In genomic region chr1:8017495-8018310, GRCh38 we compare ENCODE assay signal across 8 cellular contexts. TPM values are rescaled to one million over a fixed set of nuclear protein-coding genes. Genes with fewer than 3 reads are reported as not detected.
DNase-seq lines count a peak whose midpoint lies in the region; ATAC-seq and TF ChIP-seq lines count a peak whose summit lies in the region.

No MANE protein-coding gene starts in this region.

- H3K14ac ChIP-seq in H9 (ENCODE audit: insufficient read depth, low read length), result no peak overlapping the region

- no peak overlapping the region for H3K56ac ChIP-seq in H9 (ENCODE audit: insufficient read length, low read depth, low read length)

- H4K5ac ChIP-seq in H9 (ENCODE audit: insufficient read length, low read depth, low read length), result no peak overlapping the region

- no peak overlapping the region for H3K4ac ChIP-seq in H9 (ENCODE audit: low read depth, low read length)

- no peak overlapping the region for H2BK5ac ChIP-seq in H9 (ENCODE audit: insufficient read length, low read length)

- H3K36me3 ChIP-seq in SK-N-SH (replicated peaks in 1 of 2; ENCODE audit: control insufficient read depth in 1 of 2, insufficient read depth in 2 of 2, low read length in 1 of 2), result peaks cover 9 to 24% of the 10 kb centered on the region in 2 experiments

- H3K23ac ChIP-seq in H9 (ENCODE audit: insufficient read length, low read depth, low read length), result no peak overlapping the region

- no peak overlapping the region for H3T11ph ChIP-seq in H9 (ENCODE audit: low read length)

- DNase-seq in H9, result no peak
- DNase-seq in SK-N-SH, result no peak
- peak; percentile 52 for DNase-seq in foreskin melanocyte
- peak; percentile 25 for DNase-seq in retina
- DNase-seq in activated CD8-positive, alpha-beta memory T cell treated with anti-CD3 and anti-CD28 coated beads for 24 hours, result no peak
- no peak for DNase-seq in activated T-cell treated with anti-CD3 and anti-CD28 coated beads for 4 hours
- no peak for DNase-seq in SHP77 (lab: John Stamatoyannopoulos, UW)

- WGBS in H9 (ENCODE audit: extremely low coverage, insufficient read length, low lambda C conversion rate), result no CpG with 5 or more reads among the region's 5 CpGs
- WGBS in SK-N-SH (ENCODE audit: low lambda C conversion rate), result 50% methylated on average over 5 of the region's 5 CpGs

- no peak overlapping the region for H2BK15ac ChIP-seq in H9 (ENCODE audit: low read depth, low read length)

- H3K27ac ChIP-seq in H9 (ENCODE audit: insufficient read length, low read depth, low read length), result no peak overlapping the region
- peak overlapping the region; percentile 39 to 54; a peak in 3 of 4 replicates for H3K27ac ChIP-seq in SK-N-SH (ENCODE audit: low read depth in 2 of 2, low read length in 1 of 2)

- H3K27me3 ChIP-seq in H9 (ENCODE audit: insufficient read depth, low read length) (no peaks in the 10 kb centered on the region), SK-N-SH (ENCODE audit: insufficient read depth) (no peaks in the 10 kb centered on the region)

- H3K4me1 Mint-ChIP-seq in H9, result peaks cover 61 to 75% of the 10 kb centered on the region in 2 experiments

- no peaks in the 10 kb centered on the region for H3K27me3 Mint-ChIP-seq in H9 (ENCODE audit: low read depth)

- H3K9me3 ChIP-seq in H9 (ENCODE audit: control insufficient read depth, low read depth, low read length) (no peaks in the 10 kb centered on the region), SK-N-SH (no peaks in the 10 kb centered on the region)

- H2BK12ac ChIP-seq in H9 (ENCODE audit: insufficient read length, low read depth, low read length), result no peak overlapping the region

- no peak overlapping the region for H2AK5ac ChIP-seq in H9 (ENCODE audit: insufficient read length, low read length)

- no peak for TF ChIP-seq EP300 in SK-N-SH (IDR thresholded peaks at IDR 0.05; ENCODE audit: borderline replicate concordance in 1 of 2, low read depth in 1 of 2, low read length in 1 of 2)

- H4K8ac ChIP-seq in H9 (replicated peaks; ENCODE audit: insufficient read length, low read depth, low read length), result no peak overlapping the region

- ATAC-seq in HG02981 (IDR thresholded peaks at IDR 0.05; ENCODE audit: unreplicated experiment), result no peak

- H2AFZ ChIP-seq in H9 (ENCODE audit: low read length) (no peak overlapping the region), SK-N-SH (ENCODE audit: low read depth) (no peak overlapping the region)

- POLR2A ChIA-PET in SK-N-SH (lab: Yijun Ruan, JAX), result no interaction called here

- TF ChIP-seq RAD21 in SK-N-SH (IDR thresholded peaks at IDR 0.05; ENCODE audit: low read length), result no peak

- peak overlapping the region in 1 of 2 experiments; percentile 36; a peak in 2 of 5 replicates for H3K4me3 Mint-ChIP-seq in H9

- H3K9me2 ChIP-seq in SK-N-SH, result no peaks in the 10 kb centered on the region

- no peak overlapping the region for H3K4me3 ChIP-seq in SK-N-SH (ENCODE audit: low read depth in 2 of 2, low read length in 1 of 2)

- peaks cover 44% of the 10 kb centered on the region; the same call in 1 of the 2 replicates for H3K79me2 ChIP-seq in H9 (ENCODE audit: insufficient read depth, low read length)
- H3K79me2 ChIP-seq in SK-N-SH (ENCODE audit: insufficient read depth), result peaks cover 93% of the 10 kb centered on the region

- no peak overlapping the region for H4K91ac ChIP-seq in H9 (ENCODE audit: insufficient read length, low read depth, low read length)

- H3K23me2 ChIP-seq in H9 (ENCODE audit: insufficient read length, low read depth, low read length, poor library complexity, severe bottlenecking), result no peaks in the 10 kb centered on the region

- CTCF ChIA-PET in SK-N-SH (lab: Yijun Ruan, JAX), result interaction anchor here (0.9 to 10.6 kb wide), 8 partner anchors 13 to 333 kb away, joined by 3 to 293 read pairs (median 35); partner anchors contain the start of gene SLC45A1

- no peak overlapping the region for H3K9ac ChIP-seq in H9 (ENCODE audit: extremely low read depth, insufficient read length, low read length)
- H3K9ac ChIP-seq in SK-N-SH, result no peak overlapping the region

- no peak overlapping the region for H3K4me2 ChIP-seq in H9 (ENCODE audit: insufficient read depth, insufficient read length, low read length)
- peak overlapping the region; percentile 38; the same call in 1 of the 2 replicates for H3K4me2 ChIP-seq in SK-N-SH

- H3K79me1 ChIP-seq in H9 (ENCODE audit: insufficient read depth, low read depth, low read length, poor library complexity, severe bottlenecking), result peaks cover 10% of the 10 kb centered on the region

- no peak overlapping the region for H2BK20ac ChIP-seq in H9 (ENCODE audit: low read depth, low read length, poor library complexity, severe bottlenecking)

- H3K36me3 Mint-ChIP-seq in H9 (ENCODE audit: insufficient read depth in 1 of 3, low read depth in 3 of 3), result peaks cover 20 to 24% (median 22%) of the 10 kb centered on the region in 3 experiments

- peak overlapping the region; percentile 3 to 85 (median 63); a peak in 6 of 7 replicates for H3K27ac Mint-ChIP-seq in H9

- H3K9me3 Mint-ChIP-seq in H9, result no peaks in the 10 kb centered on the region

- peaks cover 9% of the 10 kb centered on the region; the same call in 1 of the 2 replicates for H3K4me1 ChIP-seq in H9 (ENCODE audit: insufficient read depth, low read length)
- H3K4me1 ChIP-seq in SK-N-SH (ENCODE audit: control insufficient read depth in 1 of 2, insufficient read depth in 2 of 2, low read depth in 1 of 2, low read length in 1 of 2), result peaks cover 13 to 62% of the 10 kb centered on the region in 2 experiments

- no peak overlapping the region for H3K18ac ChIP-seq in H9 (ENCODE audit: insufficient read length, low read depth, low read length)

- no peak overlapping the region for H2BK120ac ChIP-seq in H9 (ENCODE audit: low read depth, low read length, poor library complexity, severe bottlenecking)

- peaks cover 56% of the 10 kb centered on the region for H3F3A ChIP-seq in SK-N-SH (replicated peaks; ENCODE audit: insufficient read depth)

- TF ChIP-seq CTCF in H9 (conservative IDR thresholded peaks at IDR 0.05) (no peak), SK-N-SH (IDR thresholded peaks at IDR 0.05) (no peak)

- no peaks in the 10 kb centered on the region for H4K20me1 ChIP-seq in H9 (ENCODE audit: control insufficient read depth, insufficient read depth, insufficient read length)
- peaks cover 24% of the 10 kb centered on the region for H4K20me1 ChIP-seq in SK-N-SH (ENCODE audit: insufficient read depth)

TF ChIP-seq in SK-N-SH, 30 proteins besides CTCF, POLR2A, EP300 and RAD21:
- peak; percentile 11; the same call in 1 of the 2 replicates for TF ChIP-seq GATA2 (CRISPR knock-in tag; IDR thresholded peaks at IDR 0.05)
- no peak for TF ChIP-seq PBX3 (IDR thresholded peaks at IDR 0.05)

RNA-seq across cellular contexts. Expression of gene ERRFI1, which starts 8.4 kb away (rescaled TPM):
- total RNA-seq in H9 (2021), result 19.2 and 20.8 TPM in 2 replicates
- 65.6 and 66.9 TPM in 2 replicates for polyA plus RNA-seq in SK-N-SH (2012; rRNA removed)
- polyA plus RNA-seq in SK-N-SH (2012; cell fraction: cytosol; rRNA removed), result 72.6 and 74.4 TPM in 2 replicates
- polyA plus RNA-seq in SK-N-SH (2012; cell fraction: nucleus; rRNA removed), result 68.2 and 96.8 TPM in 2 replicates

RNA-seq across cellular contexts. Expression of gene PARK7, which starts 56.2 kb away (rescaled TPM):
- total RNA-seq in H9 (2021), result 370 and 379 TPM in 2 replicates
- 415 and 421 TPM in 2 replicates for polyA plus RNA-seq in SK-N-SH (2012; rRNA removed)
- 512 and 679 TPM in 2 replicates for polyA plus RNA-seq in SK-N-SH (2012; cell fraction: cytosol; rRNA removed)
- 70.8 and 126 TPM in 2 replicates for polyA plus RNA-seq in SK-N-SH (2012; cell fraction: nucleus; rRNA removed)

Comparison
In these comparisons a context has a peak if more than half of its experiments do, and no peak if none do; other contexts are left out.
1. DNase-seq: peak in foreskin melanocyte (single experiment) and retina (single experiment); none in H9 (single experiment), SK-N-SH (single experiment), activated CD8-positive, alpha-beta memory T cell treated with anti-CD3 and anti-CD28 coated beads for 24 hours (single experiment), activated T-cell treated with anti-CD3 and anti-CD28 coated beads for 4 hours (single experiment) and SHP77 (0 of 2).